1 cellular context compared by ENCODE assay signal in genomic region chr5:52822437-52822836, GRCh38.
TF ChIP-seq lines count a peak whose summit lies in the region.

No MANE protein-coding gene starts in this region.

TF ChIP-seq in GM23338, 12 proteins besides CTCF, POLR2A, EP300 and RAD21:
- TF ChIP-seq ZNF462 (CRISPR knock-in tag; IDR thresholded peaks at IDR 0.05) (no peak), EZH2phosphoT487 (IDR thresholded peaks at IDR 0.05; ENCODE audit: unreplicated experiment) (no peak), ZNF114 (CRISPR knock-in tag; IDR thresholded peaks at IDR 0.05) (no peak), ZNF331 (CRISPR knock-in tag; IDR thresholded peaks at IDR 0.05; ENCODE audit: low read depth) (no peak), STAT1 (IDR thresholded peaks at IDR 0.05; ENCODE audit: unreplicated experiment) (no peak), ETS1 (IDR thresholded peaks at IDR 0.05) (no peak), CREB1 (CRISPR knock-in tag; IDR thresholded peaks at IDR 0.05; ENCODE audit: low read depth) (no peak), POLR2AphosphoS5 (IDR thresholded peaks at IDR 0.05; ENCODE audit: low read depth) (no peak), EZH2 (IDR thresholded peaks at IDR 0.05; ENCODE audit: low read depth, unreplicated experiment) (no peak), JUNB (IDR thresholded peaks at IDR 0.05; ENCODE audit: unreplicated experiment) (no peak), REST (IDR thresholded peaks at IDR 0.05; ENCODE audit: unreplicated experiment) (no peak), NANOG (IDR thresholded peaks at IDR 0.05; ENCODE audit: borderline replicate concordance) (no peak)
TF ChIP-seq in GM23338: peak in this region for 0.
